19 cellular contexts compared by ENCODE assay signal in genomic region chr5:54832846-54833245, GRCh38.
DNase-seq lines count a peak whose midpoint lies in the region; ATAC-seq and TF ChIP-seq lines count a peak whose summit lies in the region.
"Had no signal": no experiment of that assay in that cellular context is flagged by ENCODE, and none has a peak within 500 bp of the region (broad histone marks: within the 10 kb centered on the region; RNA-seq: fewer than 3 reads in every experiment).

No MANE protein-coding gene starts in this region.

- no peak for TF ChIP-seq CTCF in activated B cell treated with CpG ODN at 0.5 μM for 24 hours (IDR thresholded peaks at IDR 0.05)
- TF ChIP-seq CTCF in smooth muscle cell (IDR thresholded peaks at IDR 0.05; ENCODE audit: borderline replicate concordance, insufficient read depth, poor library complexity, severe bottlenecking), result no peak

- H3K27me3 Mint-ChIP-seq in activated B cell treated with CpG ODN at 0.5 μM for 24 hours, result no peaks in the 10 kb centered on the region
- H3K27me3 Mint-ChIP-seq: activated T-cell treated with anti-CD3 and anti-CD28 coated beads, Interleukin-2, amount 50 U/mL, for 24 hours had no signal

- H3K27me3 ChIP-seq in mesenchymal stem cell (ENCODE audit: control insufficient read depth in 1 of 2, insufficient read depth in 1 of 2, low read length in 2 of 2) (no peaks in the 10 kb centered on the region), smooth muscle cell (ENCODE audit: low read depth) (no peaks in the 10 kb centered on the region)
- H3K27me3 ChIP-seq: MG63 had no signal

- ATAC-seq in activated B cell treated with CpG ODN at 0.5 μM for 24 hours (ENCODE audit: low read depth) (peak; percentile 89), HG02798 (IDR thresholded peaks at IDR 0.05; ENCODE audit: poor library complexity, unreplicated experiment) (no peak)
- ATAC-seq: PC-3, SK-N-SH treated with all-trans-retinoic acid at 6 μM for 48 hours had no signal

- H4K8ac ChIP-seq in mesenchymal stem cell (ENCODE audit: low read length), result no peak overlapping the region

- intact Hi-C loops in activated B cell treated with CpG ODN at 0.5 μM for 24 hours (cut with micrococcal nuclease), result loop anchor here (5.0 kb wide), 1 partner anchor 61 kb away; no protein-coding TSS in a partner anchor

- H2BK15ac ChIP-seq in mesenchymal stem cell (ENCODE audit: low read depth, poor library complexity, severe bottlenecking), result no peak overlapping the region

- H3K18ac ChIP-seq in mesenchymal stem cell (ENCODE audit: low read depth in 1 of 2, low read length in 2 of 2), result peak overlapping the region in 1 of 2 experiments; percentile 57

- H3K4me3 ChIP-seq in mesenchymal stem cell (ENCODE audit: insufficient read depth in 1 of 2, low read depth in 1 of 2, low read length in 2 of 2), result no peak overlapping the region
- H3K4me3 ChIP-seq in smooth muscle cell, result no peak overlapping the region
- H3K4me3 ChIP-seq: HAP-1, left ventricle myocardium inferior, MG63 had no signal

- DNase-seq in COR-L47 (lab: John Stamatoyannopoulos, UW) (peak; percentile 9), activated B cell treated with CpG ODN at 0.5 μM for 24 hours (no peak), mesenchymal stem cell (peak; percentile 77), smooth muscle cell (lab: John Stamatoyannopoulos, UW; ENCODE audit: unreplicated experiment) (no peak), islet precursor cell (no peak), epidermal melanocyte (ENCODE audit: insufficient read length, low spot score) (no peak)
- DNase-seq: activated CD4-positive, alpha-beta T cell treated with anti-CD3 and anti-CD28 coated beads, Interleukin-2, amount 10 ng/mL, durations not matched to agents 24 days and 14 days; activated naive CD8-positive, alpha-beta T cell treated with anti-CD3 and anti-CD28 coated beads, Interleukin-2, amount 10 ng/mL, durations not matched to agents 7 days and 5 days; activated T-cell treated with anti-CD3 and anti-CD28 coated beads, Interleukin-2, amount 50 U/mL, for 24 hours; DMS53; effector CD8-positive, alpha-beta T cell; left ventricle myocardium inferior; MG63; NCI-H187 treated with DMSO at 0.1 percent for 48 hours; NCI-H446; PC-3 had no signal

- no peaks in the 10 kb centered on the region for H4K20me1 ChIP-seq in smooth muscle cell (ENCODE audit: low read depth)

- H3K4ac ChIP-seq in mesenchymal stem cell (ENCODE audit: low read depth in 1 of 2, low read length in 2 of 2), result peak overlapping the region in 1 of 2 experiments; percentile 89

- no peaks in the 10 kb centered on the region for H3K9me3 Mint-ChIP-seq in activated B cell treated with CpG ODN at 0.5 μM for 24 hours
- H3K9me3 Mint-ChIP-seq: activated naive CD8-positive, alpha-beta T cell treated with anti-CD3 and anti-CD28 coated beads, Interleukin-2, amount 10 ng/mL, durations not matched to agents 7 days and 5 days; activated T-cell treated with anti-CD3 and anti-CD28 coated beads, Interleukin-2, amount 50 U/mL, for 24 hours had no signal

- no peak overlapping the region for H3K14ac ChIP-seq in mesenchymal stem cell (ENCODE audit: low read length in 2 of 2)

- CTCF ChIA-PET in activated B cell treated with CpG ODN at 0.5 μM for 24 hours (lab: Charles Lee), result interaction anchor here (0.9 to 4.9 kb wide), 3 partner anchors 12 to 315 kb away, joined by 3 to 19 read pairs (median 5); partner anchors contain the start of gene SNX18

- H3K4me2 ChIP-seq in mesenchymal stem cell (ENCODE audit: low read length, poor library complexity, severe bottlenecking), result no peak overlapping the region
- no peak overlapping the region for H3K4me2 ChIP-seq in smooth muscle cell

- WGBS in mesenchymal stem cell, result 51% methylated on average over 6 of the region's 6 CpGs
- WGBS in smooth muscle cell (ENCODE audit: low lambda C conversion rate), result 76% methylated on average over 6 of the region's 6 CpGs

- H3K9ac ChIP-seq in mesenchymal stem cell (ENCODE audit: low read length) (no peak overlapping the region), smooth muscle cell (ENCODE audit: low read depth) (no peak overlapping the region)

- H2AFZ ChIP-seq in mesenchymal stem cell (ENCODE audit: low read depth, low read length) (no peak overlapping the region), smooth muscle cell (ENCODE audit: low read depth) (peak overlapping the region; percentile 21)

- H2BK120ac ChIP-seq in mesenchymal stem cell (ENCODE audit: low read depth, low read length), result no peak overlapping the region

- H3K36me3 ChIP-seq in mesenchymal stem cell (ENCODE audit: control insufficient read depth in 1 of 2, insufficient read depth in 2 of 2, low read depth in 1 of 2, low read length in 2 of 2), result no peaks in the 10 kb centered on the region
- H3K36me3 ChIP-seq in smooth muscle cell (ENCODE audit: low read depth), result no peaks in the 10 kb centered on the region
- H3K36me3 ChIP-seq: HAP-1, left ventricle myocardium inferior, MG63 had no signal

- no peak overlapping the region for H2AK5ac ChIP-seq in mesenchymal stem cell (ENCODE audit: low read length, severe bottlenecking)

- H3K27ac ChIP-seq in mesenchymal stem cell (ENCODE audit: low read length, poor library complexity, severe bottlenecking) (no peak overlapping the region), smooth muscle cell (ENCODE audit: low read depth) (no peak overlapping the region)

- H3F3A ChIP-seq in smooth muscle cell (ENCODE audit: low read depth), result no peaks in the 10 kb centered on the region

- H3K23ac ChIP-seq in mesenchymal stem cell (ENCODE audit: low read length in 2 of 2), result no peak overlapping the region

- no peaks in the 10 kb centered on the region for H3K36me3 Mint-ChIP-seq in activated B cell treated with CpG ODN at 0.5 μM for 24 hours (ENCODE audit: low read depth)
- H3K36me3 Mint-ChIP-seq: activated naive CD8-positive, alpha-beta T cell treated with anti-CD3 and anti-CD28 coated beads, Interleukin-2, amount 10 ng/mL, durations not matched to agents 7 days and 5 days had no signal

- H3K9me3 ChIP-seq in mesenchymal stem cell (ENCODE audit: control insufficient read depth, low read length) (no peaks in the 10 kb centered on the region), smooth muscle cell (replicated peaks; ENCODE audit: low read depth) (no peaks in the 10 kb centered on the region)
- H3K9me3 ChIP-seq: HAP-1, left ventricle myocardium inferior, MG63 had no signal

- no peak overlapping the region for H2BK5ac ChIP-seq in mesenchymal stem cell (ENCODE audit: low read depth, low read length, poor library complexity, severe bottlenecking)

- no peaks in the 10 kb centered on the region for H3K79me1 ChIP-seq in mesenchymal stem cell (replicated peaks; ENCODE audit: low read length, poor library complexity, severe bottlenecking)

- H3K27ac Mint-ChIP-seq in activated B cell treated with CpG ODN at 0.5 μM for 24 hours, result peak overlapping the region; percentile 77
- H3K27ac Mint-ChIP-seq: activated CD4-positive, alpha-beta T cell treated with anti-CD3 and anti-CD28 coated beads, Interleukin-2, amount 10 ng/mL, durations not matched to agents 24 days and 14 days; activated naive CD8-positive, alpha-beta T cell treated with anti-CD3 and anti-CD28 coated beads, Interleukin-2, amount 10 ng/mL, durations not matched to agents 7 days and 5 days; activated T-cell treated with anti-CD3 and anti-CD28 coated beads, Interleukin-2, amount 50 U/mL, for 24 hours had no signal

- no peaks in the 10 kb centered on the region for H3K79me2 ChIP-seq in smooth muscle cell (ENCODE audit: low read depth)

- H4K91ac ChIP-seq in mesenchymal stem cell (ENCODE audit: low read length), result no peak overlapping the region

- no peaks in the 10 kb centered on the region for H3K4me1 ChIP-seq in mesenchymal stem cell (ENCODE audit: control insufficient read depth, insufficient read depth, low read depth, low read length)
- H3K4me1 ChIP-seq in smooth muscle cell (ENCODE audit: low read depth), result peaks cover 8% of the 10 kb centered on the region
- H3K4me1 ChIP-seq: HAP-1 had no signal

- peak overlapping the region; percentile 41 for H3K4me3 Mint-ChIP-seq in activated B cell treated with CpG ODN at 0.5 μM for 24 hours
- H3K4me3 Mint-ChIP-seq: activated CD4-positive, alpha-beta T cell treated with anti-CD3 and anti-CD28 coated beads, Interleukin-2, amount 10 ng/mL, durations not matched to agents 24 days and 14 days; activated naive CD8-positive, alpha-beta T cell treated with anti-CD3 and anti-CD28 coated beads, Interleukin-2, amount 10 ng/mL, durations not matched to agents 7 days and 5 days; activated T-cell treated with anti-CD3 and anti-CD28 coated beads, Interleukin-2, amount 50 U/mL, for 24 hours had no signal

- H3K4me1 Mint-ChIP-seq in activated B cell treated with CpG ODN at 0.5 μM for 24 hours, result peaks cover 42% of the 10 kb centered on the region
- H3K4me1 Mint-ChIP-seq: activated naive CD8-positive, alpha-beta T cell treated with anti-CD3 and anti-CD28 coated beads, Interleukin-2, amount 10 ng/mL, durations not matched to agents 7 days and 5 days had no signal

- POLR2A ChIA-PET in activated B cell treated with CpG ODN at 0.5 μM for 24 hours (lab: Charles Lee), result interaction anchor here (1.1 kb wide), 1 partner anchor 69 kb away, joined by 3 read pairs; no protein-coding TSS in a partner anchor

- no peak overlapping the region for H2BK12ac ChIP-seq in mesenchymal stem cell (ENCODE audit: low read length in 2 of 2)

Comparison
In these comparisons a context has a peak if more than half of its experiments do, and no peak if none do; other contexts are left out.
1. DNase-seq: peak in COR-L47 (single experiment) and mesenchymal stem cell (single experiment); none in activated B cell treated with CpG ODN at 0.5 μM for 24 hours (single experiment), smooth muscle cell (single experiment), islet precursor cell (single experiment) and epidermal melanocyte (single experiment).